In the genomic region with DNA sequence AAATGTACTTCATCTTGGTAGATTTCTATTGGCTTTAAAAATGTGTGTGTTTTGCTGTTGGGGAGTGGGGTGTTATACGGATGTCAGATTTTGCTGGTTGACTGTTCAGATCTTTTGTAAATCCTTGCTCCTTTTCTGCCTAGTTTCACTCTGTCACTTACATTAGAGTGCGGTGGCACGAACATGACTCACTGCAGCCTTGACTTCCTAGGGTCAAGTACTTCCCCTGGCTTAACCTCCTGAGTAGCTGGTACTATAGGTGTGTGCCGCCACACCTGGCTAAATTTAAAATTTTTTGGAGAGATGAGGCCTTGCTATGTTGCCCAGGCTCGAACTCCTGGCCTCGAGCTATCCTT, we compare ENCODE assay signal across 9 cellular contexts. TPM values are rescaled to one million over a fixed set of nuclear protein-coding genes. Genes with fewer than 3 reads are reported as not detected.
DNase-seq lines count a peak whose midpoint lies in the region; ATAC-seq and TF ChIP-seq lines count a peak whose summit lies in the region.
"Not testable (repeated sequence)": the region's sequence is repeated elsewhere in the genome, so short reads cannot be mapped to it uniquely, and the experiment has no call there.
"Had no signal": no experiment of that assay in that cellular context is flagged by ENCODE, and none has a peak within 500 bp of the region (broad histone marks: within the 10 kb centered on the region; RNA-seq: fewer than 3 reads in every experiment).

No MANE protein-coding gene starts in this region.

- H3K27ac Mint-ChIP-seq in Caco-2 (ENCODE audit: unreplicated experiment) (peak overlapping the region; percentile 63), MCF 10A (ENCODE audit: low read depth, unreplicated experiment) (peak overlapping the region; percentile 77)

- not testable (repeated sequence) for H3K27ac ChIP-seq in mesenchymal stem cell (ENCODE audit: low read length, poor library complexity, severe bottlenecking); prostate gland
- H3K27ac ChIP-seq in upper lobe of left lung: peak overlapping the region in 3 of 4 donors; percentile 87 to 90 (median 87)

- not testable (repeated sequence) for H3K79me1 ChIP-seq in mesenchymal stem cell (replicated peaks; ENCODE audit: low read length, poor library complexity, severe bottlenecking)

- not testable (repeated sequence) for H2BK5ac ChIP-seq in mesenchymal stem cell (ENCODE audit: low read depth, low read length, poor library complexity, severe bottlenecking)

- not testable (repeated sequence) for TF ChIP-seq EP300 in upper lobe of left lung (IDR thresholded peaks at IDR 0.05)

- not testable (repeated sequence) for H2BK15ac ChIP-seq in mesenchymal stem cell (ENCODE audit: low read depth, poor library complexity, severe bottlenecking)

- not testable (repeated sequence) for H3K23ac ChIP-seq in mesenchymal stem cell (ENCODE audit: low read length in 2 of 2)

- not testable (repeated sequence) for H3K4me1 ChIP-seq in Caco-2; mesenchymal stem cell (ENCODE audit: control insufficient read depth, insufficient read depth, low read depth, low read length); prostate gland (replicated peaks); upper lobe of left lung

- H3K4me3 Mint-ChIP-seq in Caco-2 (ENCODE audit: unreplicated experiment) (peak overlapping the region; percentile 83), MCF 10A (ENCODE audit: unreplicated experiment) (peak overlapping the region; percentile 89)

- not testable (repeated sequence) for H3K18ac ChIP-seq in mesenchymal stem cell (ENCODE audit: low read depth in 1 of 2, low read length in 2 of 2)

- TF ChIP-seq CTCF in Caco-2 (IDR thresholded peaks at IDR 0.05; ENCODE audit: insufficient read depth in 1 of 2, low read depth in 1 of 2, low read length in 1 of 2, severe bottlenecking in 1 of 2, unreplicated experiment in 1 of 2); MCF 10A (IDR thresholded peaks at IDR 0.05; ENCODE audit: unreplicated experiment); fibroblast of villous mesenchyme (IDR thresholded peaks at IDR 0.05; ENCODE audit: insufficient read depth, low read depth, low read length); prostate gland (IDR thresholded peaks at IDR 0.05); upper lobe of left lung (IDR thresholded peaks at IDR 0.05): not testable (repeated sequence)

- WGBS in mesenchymal stem cell: no CpG with 5 or more reads among the region's 6 CpGs
- WGBS in prostate gland: 16% methylated on average over 5 of the region's 6 CpGs
- 0% methylated on average over 3 to 4 of the region's 6 CpGs for WGBS in upper lobe of left lung, 2 donors

- peak overlapping the region; percentile 68 for H3K4me2 ChIP-seq in mesenchymal stem cell (ENCODE audit: low read length, poor library complexity, severe bottlenecking)

- not testable (repeated sequence) for H3K9me3 ChIP-seq in Caco-2; MG63; mesenchymal stem cell (ENCODE audit: control insufficient read depth, low read length); prostate gland; upper lobe of left lung

- DNase-seq in Caco-2; MCF 10A (ENCODE audit: unreplicated experiment); fibroblast of villous mesenchyme (ENCODE audit: low read depth); mesenchymal stem cell; prostate gland (ENCODE audit: low spot score): not testable (repeated sequence)
- DNase-seq in MG63 (peak; percentile 12), upper lobe of left lung (peak in 1 of 2 donors; percentile 39)
- peak; percentile 15 to 21 for DNase-seq in activated CD4-positive, alpha-beta T cell treated with anti-CD3 and anti-CD28 coated beads, Interleukin-2, amount 50 U/mL, for 48 hours

- not testable (repeated sequence) for ATAC-seq in upper lobe of left lung (ENCODE audit: low FRiP score in 2 of 2)

- not testable (repeated sequence) for H2AK5ac ChIP-seq in mesenchymal stem cell (ENCODE audit: low read length, severe bottlenecking)

- H4K91ac ChIP-seq in mesenchymal stem cell (ENCODE audit: low read length): not testable (repeated sequence)

- not testable (repeated sequence) for TF ChIP-seq POLR2A in prostate gland (IDR thresholded peaks at IDR 0.05); upper lobe of left lung (IDR thresholded peaks at IDR 0.05)

- H3K36me3 Mint-ChIP-seq in Caco-2 (ENCODE audit: insufficient read depth, unreplicated experiment): peaks cover 10% of the 10 kb centered on the region
- peaks cover 14% of the 10 kb centered on the region for H3K36me3 Mint-ChIP-seq in MCF 10A (ENCODE audit: insufficient read depth, unreplicated experiment)

- peak overlapping the region; percentile 59 for H3K4me3 ChIP-seq in Caco-2 (ENCODE audit: low read depth, low read length)
- H3K4me3 ChIP-seq in MG63: peak overlapping the region; percentile 98
- peak overlapping the region; percentile 74 for H3K4me3 ChIP-seq in fibroblast of villous mesenchyme (ENCODE audit: low read depth, low read length)
- peak overlapping the region in 1 of 2 experiments; percentile 81 for H3K4me3 ChIP-seq in mesenchymal stem cell (ENCODE audit: insufficient read depth in 1 of 2, low read depth in 1 of 2, low read length in 2 of 2)
- H3K4me3 ChIP-seq in prostate gland: peak overlapping the region; percentile 66 to 72
- H3K4me3 ChIP-seq in upper lobe of left lung: peak overlapping the region; percentile 66 to 96 (median 82)

- not testable (repeated sequence) for H2AFZ ChIP-seq in mesenchymal stem cell (ENCODE audit: low read depth, low read length)

- not testable (repeated sequence) for H3K27me3 ChIP-seq in Caco-2 (replicated peaks; ENCODE audit: control insufficient read depth, insufficient read depth, low read length); MG63; mesenchymal stem cell (ENCODE audit: control insufficient read depth in 1 of 2, insufficient read depth in 1 of 2, low read length in 2 of 2); prostate gland (replicated peaks; ENCODE audit: insufficient read depth); upper lobe of left lung

- not testable (repeated sequence) for H3K4ac ChIP-seq in mesenchymal stem cell (ENCODE audit: low read depth in 1 of 2, low read length in 2 of 2)

- BruUV-seq in Caco-2 (replicated peaks; lab: Mats Ljungman, UMichigan); MCF 10A (replicated peaks; lab: Mats Ljungman, UMichigan): not testable (repeated sequence)

- H3K9ac ChIP-seq in mesenchymal stem cell (ENCODE audit: low read length): peak overlapping the region; percentile 88

- not testable (repeated sequence) for H2BK120ac ChIP-seq in mesenchymal stem cell (ENCODE audit: low read depth, low read length)

- not testable (repeated sequence) for H3K27me3 Mint-ChIP-seq in Caco-2 (ENCODE audit: insufficient read depth, unreplicated experiment); MCF 10A (ENCODE audit: insufficient read depth, unreplicated experiment)

- intact Hi-C loops in Caco-2 (cut with micrococcal nuclease; ENCODE audit: unreplicated experiment); prostate gland (cut with DNase I): not testable (repeated sequence)
- intact Hi-C loops in MCF 10A (cut with micrococcal nuclease): loop anchor here (2.0 kb wide), 1 partner anchor 90 kb away; no protein-coding TSS in a partner anchor

- H3K36me3 ChIP-seq in Caco-2 (ENCODE audit: control insufficient read depth, insufficient read depth, low read length); MG63; mesenchymal stem cell (ENCODE audit: control insufficient read depth in 1 of 2, insufficient read depth in 2 of 2, low read depth in 1 of 2, low read length in 2 of 2); prostate gland; upper lobe of left lung: not testable (repeated sequence)

- not testable (repeated sequence) for H3K14ac ChIP-seq in mesenchymal stem cell (ENCODE audit: low read length in 2 of 2)

- not testable (repeated sequence) for H3K9me3 Mint-ChIP-seq in Caco-2 (ENCODE audit: unreplicated experiment); MCF 10A (ENCODE audit: unreplicated experiment)

- POLR2A ChIA-PET in Caco-2 (lab: Charles Lee) (interaction anchor here (0.5 to 0.6 kb wide), 2 partner anchors 152 to 567 kb away, joined by 3 read pairs; no protein-coding TSS in a partner anchor), MCF 10A (lab: Yijun Ruan, JAX) (interaction anchor here (1.2 kb wide), 1 partner anchor 20 kb away, joined by 3 read pairs; no protein-coding TSS in a partner anchor)

- CTCF ChIA-PET in Caco-2 (lab: Charles Lee); MCF 10A (lab: Yijun Ruan, JAX): not testable (repeated sequence)

- H3K4me1 Mint-ChIP-seq in Caco-2 (ENCODE audit: low read depth, unreplicated experiment): not testable (repeated sequence)
- peaks cover 11% of the 10 kb centered on the region for H3K4me1 Mint-ChIP-seq in MCF 10A (ENCODE audit: insufficient read depth, unreplicated experiment)

- not testable (repeated sequence) for H2BK12ac ChIP-seq in mesenchymal stem cell (ENCODE audit: low read length in 2 of 2)

- H4K8ac ChIP-seq in mesenchymal stem cell (ENCODE audit: low read length): not testable (repeated sequence)

RNA-seq across cellular contexts. Expression of a gene that starts 54.0 kb away (rescaled TPM):
- total RNA-seq in Caco-2 (2022) (not detected in 2 replicates), MCF 10A (2022) (not detected in 2 replicates), fibroblast of villous mesenchyme (not detected in 2 replicates), prostate gland (not detected), upper lobe of left lung (not detected)
- total RNA-seq in MG63 (2014; rRNA removed; shearing (Covaris generic); ENCODE audit: low replicate concordance): not detected in 2 replicates
- polyA plus RNA-seq in mesenchymal stem cell (2013, experiment 1 of 2): not detected
- not detected for polyA plus RNA-seq in mesenchymal stem cell (2013, experiment 2 of 2)
- total RNA-seq: left colon had no signal
